ENCODE assay signal across 1 cellular context in the genomic region with DNA sequence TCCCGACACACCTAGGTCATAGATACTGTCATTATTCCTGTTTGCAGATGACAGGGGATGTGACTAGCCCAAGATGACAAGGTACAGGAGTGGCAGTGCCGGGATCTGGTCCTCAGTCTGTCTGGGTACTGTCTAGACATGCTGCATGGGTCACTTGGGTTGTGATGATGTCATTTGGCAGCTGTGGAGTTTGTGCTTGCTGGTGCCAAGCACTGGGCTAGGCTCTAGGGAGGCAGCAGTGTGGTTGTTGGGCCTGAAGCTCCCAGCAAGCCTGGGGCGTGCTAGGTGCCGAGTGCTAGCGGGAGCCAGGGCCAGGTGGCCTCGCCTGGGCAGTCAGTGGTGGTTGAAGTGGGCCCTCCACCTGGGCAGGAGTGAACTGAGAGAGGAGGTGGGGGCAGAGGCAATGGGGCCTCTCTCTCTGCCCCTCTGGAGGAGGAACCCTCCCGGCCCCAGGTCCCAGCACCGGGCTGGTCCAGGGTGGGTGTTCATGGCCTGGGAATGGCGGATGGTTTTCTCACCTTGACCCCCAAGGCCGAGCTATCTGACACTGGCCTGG.
A peak's percentile ranks its signal among the peaks of the same experiment; 100 is the strongest.
TF ChIP-seq lines count a peak whose summit lies in the region.

No MANE protein-coding gene starts in this region.

TF ChIP-seq in HEK293, 187 proteins besides CTCF, POLR2A, EP300 and RAD21 (continued from another document):
- TF ChIP-seq, protein P1, sequence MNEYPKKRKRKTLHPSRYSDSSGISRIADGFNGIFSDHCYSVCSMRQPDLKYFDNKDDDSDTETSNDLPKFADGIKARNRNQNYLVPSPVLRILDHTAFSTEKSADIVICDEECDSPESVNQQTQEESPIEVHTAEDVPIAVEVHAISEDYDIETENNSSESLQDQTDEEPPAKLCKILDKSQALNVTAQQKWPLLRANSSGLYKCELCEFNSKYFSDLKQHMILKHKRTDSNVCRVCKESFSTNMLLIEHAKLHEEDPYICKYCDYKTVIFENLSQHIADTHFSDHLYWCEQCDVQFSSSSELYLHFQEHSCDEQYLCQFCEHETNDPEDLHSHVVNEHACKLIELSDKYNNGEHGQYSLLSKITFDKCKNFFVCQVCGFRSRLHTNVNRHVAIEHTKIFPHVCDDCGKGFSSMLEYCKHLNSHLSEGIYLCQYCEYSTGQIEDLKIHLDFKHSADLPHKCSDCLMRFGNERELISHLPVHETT (tag by site-specific recombination; IDR thresholded peaks at IDR 0.05): 0 out of 2 replicates have a peak, but pooled peaks have one; percentile 19
- TF ChIP-seq REPIN1 (tag by site-specific recombination; IDR thresholded peaks at IDR 0.05; ENCODE audit: low read depth): no peak
